Comparison of ENCODE assay signal across 30 cellular contexts in genomic region chr13:87582399-87582798, GRCh38.
"Had no signal": no experiment of that assay in that cellular context is flagged by ENCODE, and none has a peak within 500 bp of the region (broad histone marks: within the 10 kb centered on the region; RNA-seq: fewer than 3 reads in every experiment).

No MANE protein-coding gene starts in this region.

- H3K27ac Mint-ChIP-seq: immature natural killer cell; naive thymus-derived CD8-positive, alpha-beta T cell; nephron; stimulated activated effector memory CD8-positive, alpha-beta T cell treated with anti-CD3 and anti-CD28 coated beads, Interleukin-12 subunit alpha, Interleukin-12 subunit beta, amount 100 ng/mL, for 72 hours; stimulated activated naive CD8-positive, alpha-beta T cell treated with anti-CD3 and anti-CD28 coated beads, Interleukin-15, Interleukin-2, amounts not matched to agents 100 ng/mL and 50 ng/mL, for 24 hours had no signal

- H3K36me3 ChIP-seq: left lung, lower lobe of right lung, pancreas, prostate gland, sigmoid colon, spleen, suprapubic skin, thoracic aorta, tibial artery, upper lobe of right lung had no signal

- H3K4me1 ChIP-seq: left lung, lower lobe of right lung, pancreas, prostate gland, sigmoid colon, spleen, suprapubic skin, tibial artery, upper lobe of right lung had no signal

- FAIRE-seq: islet of Langerhans, kidney, pancreas, small intestine, urothelium cell line had no signal

- H3K4me3 Mint-ChIP-seq: immature natural killer cell; naive thymus-derived CD8-positive, alpha-beta T cell; nephron; neural crest cell; stimulated activated effector memory CD8-positive, alpha-beta T cell treated with anti-CD3 and anti-CD28 coated beads, Interleukin-12 subunit alpha, Interleukin-12 subunit beta, amount 100 ng/mL, for 72 hours; stimulated activated naive CD8-positive, alpha-beta T cell treated with anti-CD3 and anti-CD28 coated beads, Interleukin-15, Interleukin-2, amounts not matched to agents 100 ng/mL and 50 ng/mL, for 24 hours had no signal

- H3K27ac ChIP-seq: left lung, lower lobe of right lung, pancreas, prostate gland, sigmoid colon, spleen, suprapubic skin, thoracic aorta, tibial artery, upper lobe of right lung had no signal

- ATAC-seq: left colon; left lung; lower lobe of right lung; naive thymus-derived CD8-positive, alpha-beta T cell; pancreas; right cardiac atrium; stimulated activated effector memory CD8-positive, alpha-beta T cell treated with anti-CD3 and anti-CD28 coated beads, Interleukin-12 subunit alpha, Interleukin-12 subunit beta, amount 100 ng/mL, for 72 hours; upper lobe of right lung had no signal

- H3K9me3 ChIP-seq: left lung, lower lobe of right lung, pancreas, prostate gland, sigmoid colon, suprapubic skin, thoracic aorta, tibial artery, upper lobe of right lung had no signal

- DNase-seq: immature natural killer cell; kidney; left colon; left lung; lower lobe of right lung; mammary epithelial cell; mesenchymal stem cell; naive thymus-derived CD8-positive, alpha-beta T cell; nucleus accumbens; pancreas; posterior cingulate gyrus; retina; right cardiac atrium; sigmoid colon; small intestine; spleen; stimulated activated CD4-positive, alpha-beta T cell treated with anti-CD3 and anti-CD28 coated beads, Interleukin-4, amount 100 ng/mL, for 24 hours; stimulated activated naive CD4-positive, alpha-beta T cell; tibial artery; trophoblast cell; upper lobe of right lung had no signal

- H3K36me3 Mint-ChIP-seq: immature natural killer cell; naive thymus-derived CD8-positive, alpha-beta T cell; stimulated activated effector memory CD8-positive, alpha-beta T cell treated with anti-CD3 and anti-CD28 coated beads, Interleukin-12 subunit alpha, Interleukin-12 subunit beta, amount 100 ng/mL, for 72 hours had no signal

- H3K27me3 Mint-ChIP-seq: naive thymus-derived CD8-positive, alpha-beta T cell; stimulated activated naive CD8-positive, alpha-beta T cell treated with anti-CD3 and anti-CD28 coated beads, Interleukin-15, Interleukin-2, amounts not matched to agents 100 ng/mL and 50 ng/mL, for 24 hours had no signal

- H3K27me3 ChIP-seq: left lung, pancreas, sigmoid colon, spleen, suprapubic skin, tibial artery, upper lobe of right lung had no signal

- H3K4me3 ChIP-seq: left lung, lower lobe of right lung, pancreas, prostate gland, sigmoid colon, spleen, suprapubic skin, thoracic aorta, tibial artery, upper lobe of right lung had no signal

- H3K9me3 Mint-ChIP-seq: nephron, neural crest cell had no signal

- H3K4me1 Mint-ChIP-seq: immature natural killer cell; naive thymus-derived CD8-positive, alpha-beta T cell; nephron; neural crest cell; stimulated activated effector memory CD8-positive, alpha-beta T cell treated with anti-CD3 and anti-CD28 coated beads, Interleukin-12 subunit alpha, Interleukin-12 subunit beta, amount 100 ng/mL, for 72 hours had no signal
